In genomic region chr22:49209452-49210195, GRCh38 we compare ENCODE assay signal across 11 cellular contexts.
DNase-seq lines count a peak whose midpoint lies in the region; ATAC-seq, FAIRE-seq and TF ChIP-seq lines count a peak whose summit lies in the region.
"Had no signal": no experiment of that assay in that cellular context is flagged by ENCODE, and none has a peak within 500 bp of the region (broad histone marks: within the 10 kb centered on the region; RNA-seq: fewer than 3 reads in every experiment).

No MANE protein-coding gene starts in this region.

- H3K27ac ChIP-seq in A673 (ENCODE audit: low read depth, low read length, poor library complexity, severe bottlenecking) (peak overlapping the region; percentile 50), Peyer's patch (no peak overlapping the region), HepG2 (ENCODE audit: extremely low read length, insufficient read depth, low read length) (no peak overlapping the region)
- H3K27ac ChIP-seq: upper lobe of left lung had no signal

- POLR2A ChIA-PET in A673 (lab: Charles Lee; ENCODE audit: low non-redundant PET): no interaction called here
- POLR2A ChIA-PET in HepG2 (lab: Yijun Ruan, JAX): interaction anchor here (0.7 kb wide), 1 partner anchor 266 kb away, joined by 3 read pairs; no protein-coding TSS in a partner anchor

- H3K9ac ChIP-seq in HepG2 (ENCODE audit: insufficient read depth, low read depth, low read length): no peak overlapping the region

- H3K36me3 ChIP-seq in A673 (ENCODE audit: insufficient read depth, low read length, poor library complexity, severe bottlenecking): no peaks in the 10 kb centered on the region
- H3K36me3 ChIP-seq in Peyer's patch: no peaks in the 10 kb centered on the region
- no peaks in the 10 kb centered on the region for H3K36me3 ChIP-seq in HepG2 (replicated peaks in 1 of 2; ENCODE audit: control insufficient read depth in 1 of 2, insufficient read depth in 2 of 2, low read length in 2 of 2)
- H3K36me3 ChIP-seq: upper lobe of left lung had no signal

- BruUV-seq in A673 (replicated peaks; lab: Mats Ljungman, UMichigan): no TSS peak
- BruUV-seq in HepG2 (replicated peaks; lab: Mats Ljungman, UMichigan): no TSS peak

- H3K4me1 ChIP-seq in A673 (ENCODE audit: insufficient read depth, low read length, poor library complexity, severe bottlenecking): peaks cover 24% of the 10 kb centered on the region
- no peaks in the 10 kb centered on the region for H3K4me1 ChIP-seq in Peyer's patch
- H3K4me1 ChIP-seq in HepG2 (ENCODE audit: insufficient read depth, low read length): peaks cover 17% of the 10 kb centered on the region
- H3K4me1 ChIP-seq: upper lobe of left lung had no signal

- H3K4me2 ChIP-seq in HepG2 (ENCODE audit: low read depth, low read length): peak overlapping the region; percentile 75

- DNase-seq in A673 (ENCODE audit: low spot score): peak; percentile 91
- peak; percentile 44 for DNase-seq in NCI-H1092 treated with DMSO at 0.1 percent for 48 hours (lab: John Stamatoyannopoulos, UW)
- DNase-seq in Peyer's patch: peak in 2 of 3 donors; percentile 29 to 40
- DNase-seq in HepG2 (ENCODE audit: low spot score): peak; percentile 78
- no peak for DNase-seq in HUDEP-2 (lab: John Stamatoyannopoulos, UW; ENCODE audit: unreplicated experiment in 76 of 76)
- DNase-seq in HuH-7.5 (ENCODE audit: low spot score): no peak
- DNase-seq: effector memory CD8-positive, alpha-beta T cell; Karpas-422 had no signal

- in situ Hi-C loops in HepG2 (cut with HindIII; ENCODE audit: extremely low pct_ligation_motif_present, low pct_unique_long_range_greater_than_20kb): no loop called here

- TF ChIP-seq RAD21 in HepG2 (CRISPR knock-in tag; IDR thresholded peaks at IDR 0.05): no peak

- CTCF ChIA-PET in A673 (lab: Charles Lee) (no interaction called here), HepG2 (lab: Yijun Ruan, JAX; ENCODE audit: low intra/inter-chr PET ratio, low total read pairs) (no interaction called here)

- no peaks in the 10 kb centered on the region for H3K9me3 ChIP-seq in A673 (ENCODE audit: low read depth, low read length, poor library complexity, severe bottlenecking)
- H3K9me3 ChIP-seq in Peyer's patch: no peaks in the 10 kb centered on the region
- H3K9me3 ChIP-seq in HepG2 (ENCODE audit: low read length): no peaks in the 10 kb centered on the region
- H3K9me3 ChIP-seq: upper lobe of left lung had no signal

- TF ChIP-seq EP300 in HepG2 (IDR thresholded peaks at IDR 0.05; ENCODE audit: low read depth in 2 of 2, low read length in 2 of 2) (peak in 1 of 2 experiments; percentile 53; a peak in 1 of 4 replicates), HepG2 (CRISPR knock-in tag; IDR thresholded peaks at IDR 0.05; ENCODE audit: borderline replicate concordance) (no peak)

- no peaks in the 10 kb centered on the region for H3K79me2 ChIP-seq in HepG2 (ENCODE audit: insufficient read depth, low read length)

- H2AFZ ChIP-seq in HepG2 (ENCODE audit: low read length): no peak overlapping the region

- no peaks in the 10 kb centered on the region for H4K20me1 ChIP-seq in HepG2 (ENCODE audit: insufficient read depth, low read length)

- TF ChIP-seq POLR2A in Peyer's patch (IDR thresholded peaks at IDR 0.05) (no peak), HepG2 (IDR thresholded peaks at IDR 0.05; ENCODE audit: insufficient read depth in 1 of 2, low read depth in 2 of 2, low read length in 2 of 2) (no peak)

- peak; percentile 96 for ATAC-seq in HepG2
- no peak for ATAC-seq in HG03108 (IDR thresholded peaks at IDR 0.05; ENCODE audit: unreplicated experiment)
- no peak for ATAC-seq in HG03460 (IDR thresholded peaks at IDR 0.05; ENCODE audit: unreplicated experiment)
- ATAC-seq: effector memory CD8-positive, alpha-beta T cell had no signal

- H3K4me3 ChIP-seq in A673 (ENCODE audit: low read depth, low read length, poor library complexity, severe bottlenecking) (no peak overlapping the region), Peyer's patch (no peak overlapping the region), HepG2 (replicated peaks in 1 of 3; ENCODE audit: insufficient read depth in 1 of 3, low read depth in 2 of 3, low read length in 3 of 3) (peak overlapping the region in 2 of 3 experiments; percentile 32 to 46; a peak in 3 of 6 replicates)
- H3K4me3 ChIP-seq: upper lobe of left lung had no signal

- FAIRE-seq in HepG2 (lab: Jason Lieb, UNC): peak; percentile 84

- TF ChIP-seq CTCF in A673 (conservative IDR thresholded peaks at IDR 0.05; ENCODE audit: low read depth, low read length): no peak
- no peak for TF ChIP-seq CTCF in Peyer's patch (IDR thresholded peaks at IDR 0.05)
- TF ChIP-seq CTCF in HepG2 (CRISPR knock-in tag; IDR thresholded peaks at IDR 0.05): 0 out of 2 replicates have a peak, but pooled peaks have one; percentile 7

- no peaks in the 10 kb centered on the region for H3K27me3 ChIP-seq in A673 (replicated peaks; ENCODE audit: insufficient read depth, low read depth, low read length, poor library complexity)
- H3K27me3 ChIP-seq in Peyer's patch: no peaks in the 10 kb centered on the region
- no peaks in the 10 kb centered on the region for H3K27me3 ChIP-seq in HepG2 (ENCODE audit: control insufficient read depth in 1 of 2, insufficient read depth in 2 of 2, low read length in 2 of 2)
- H3K27me3 ChIP-seq: upper lobe of left lung had no signal

- 3% methylated on average over 9 of the region's 15 CpGs for WGBS in HepG2 (ENCODE audit: low lambda C conversion rate)

- intact Hi-C loops in A673 (cut with micrococcal nuclease; ENCODE audit: unreplicated experiment): no loop called here
- intact Hi-C loops in HepG2 (cut with micrococcal nuclease; ENCODE audit: unreplicated experiment): no loop called here

TF ChIP-seq in HepG2, 621 proteins besides CTCF, POLR2A, EP300 and RAD21 (continues in another document):
- TF ChIP-seq RFX5 (IDR thresholded peaks at IDR 0.05; ENCODE audit: low read depth, low read length) (no peak), SNAI1 (CRISPR knock-in tag; IDR thresholded peaks at IDR 0.05; ENCODE audit: borderline replicate concordance) (no peak), ARID4A (CRISPR knock-in tag; IDR thresholded peaks at IDR 0.05; ENCODE audit: borderline replicate concordance) (peak; percentile 52; the same call in 1 of the 2 replicates), HMGXB3 (CRISPR knock-in tag; IDR thresholded peaks at IDR 0.05; ENCODE audit: borderline replicate concordance) (no peak), BCL6 (CRISPR knock-in tag; IDR thresholded peaks at IDR 0.05) (peak; percentile 38; the same call in 1 of the 2 replicates), KAT2B (IDR thresholded peaks at IDR 0.05; ENCODE audit: borderline replicate concordance, low read depth, low read length) (no peak), ZNF143 (CRISPR knock-in tag; IDR thresholded peaks at IDR 0.05) (no peak)

Comparison
In these comparisons a context has a peak if more than half of its experiments do, and no peak if none do; other contexts are left out.
1. DNase-seq: peak in A673 (single experiment), NCI-H1092 treated with DMSO at 0.1 percent for 48 hours (single experiment), Peyer's patch (2 of 3) and HepG2 (single experiment); none in HUDEP-2 (0 of 76) and HuH-7.5 (single experiment).
2. H3K4me3 ChIP-seq: peak in HepG2 (2 of 3); none in A673 (single experiment) and Peyer's patch (0 of 4).